ENCODE assay signal across 8 cellular contexts in the genomic region with DNA sequence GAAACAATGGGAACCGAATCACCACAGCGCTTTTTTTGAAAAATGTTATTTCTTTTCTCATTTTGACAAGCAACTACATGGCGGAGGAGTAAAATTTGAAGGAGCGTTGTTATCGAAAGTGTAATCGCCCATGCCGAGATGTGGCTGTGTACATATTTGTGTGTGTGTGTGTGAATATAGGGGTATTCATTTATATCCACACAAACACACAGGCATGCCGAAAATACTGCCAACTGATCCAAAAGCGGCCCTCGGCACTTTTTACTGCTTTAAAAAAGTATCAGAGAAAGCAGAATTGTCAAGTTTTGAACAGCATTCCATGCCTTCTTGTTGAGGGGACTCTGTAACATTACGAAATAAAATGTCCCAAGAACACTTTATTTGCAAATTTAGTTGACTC. TPM values are rescaled to one million over a fixed set of nuclear protein-coding genes. Genes with fewer than 3 reads are reported as not detected.
DNase-seq lines count a peak whose midpoint lies in the region; ATAC-seq and TF ChIP-seq lines count a peak whose summit lies in the region.

No MANE protein-coding gene starts in this region.

- no peak overlapping the region for H3K9ac ChIP-seq in rectal smooth muscle tissue (ENCODE audit: low read length)

- peaks cover 1% of the 10 kb centered on the region for H3K27me3 Mint-ChIP-seq in GM23338 (ENCODE audit: insufficient read depth, low read depth, poor library complexity)

- H3K27me3 ChIP-seq in GM23338 (ENCODE audit: insufficient read depth), result no peaks in the 10 kb centered on the region
- no peaks in the 10 kb centered on the region for H3K27me3 ChIP-seq in rectal smooth muscle tissue (ENCODE audit: control insufficient read depth, insufficient read depth, low read length)

- no peaks in the 10 kb centered on the region for H3K36me3 ChIP-seq in GM23338 (ENCODE audit: insufficient read depth)
- no peaks in the 10 kb centered on the region for H3K36me3 ChIP-seq in rectal smooth muscle tissue (ENCODE audit: control insufficient read depth, insufficient read depth, low read length)

- no peaks in the 10 kb centered on the region; the same call in 2 of the 3 replicates for H3K9me3 Mint-ChIP-seq in GM23338

- DNase-seq in GM23338 (ENCODE audit: low spot score) (no peak), RPMI8226 (peak; percentile 44), fibroblast of peridontal ligament (ENCODE audit: extremely low read depth) (peak; percentile 38), HPDE6-E6E7 (ENCODE audit: extremely low spot score) (no peak), dedifferentiated amniotic fluid mesenchymal stem cell (ENCODE audit: extremely low spot score) (no peak), GM13976 (ENCODE audit: low spot score) (no peak), middle frontal gyrus (ENCODE audit: extremely low spot score, low spot score) (no peak)

- H3K4me1 ChIP-seq in GM23338 (ENCODE audit: insufficient read depth), result peaks cover 46% of the 10 kb centered on the region
- H3K4me1 ChIP-seq in rectal smooth muscle tissue (ENCODE audit: control insufficient read depth, insufficient read depth, low read length), result no peaks in the 10 kb centered on the region

- in situ Hi-C loops in GM13976 (cut with MboI; ENCODE audit: low sequenced_read_pairs, unreplicated experiment), result no loop called here

- no peaks in the 10 kb centered on the region for H3K9me2 ChIP-seq in GM23338 (ENCODE audit: insufficient read depth)

- H3K4me1 Mint-ChIP-seq in GM23338, result peaks cover 49% of the 10 kb centered on the region

- peak overlapping the region; percentile 95 for H3K27ac Mint-ChIP-seq in GM23338

- H2AFZ ChIP-seq in GM23338, result no peak overlapping the region

- H3K79me2 ChIP-seq in GM23338 (replicated peaks; ENCODE audit: insufficient read depth), result peaks cover 53% of the 10 kb centered on the region

- ATAC-seq in GM23338, result no peak

- H3K27ac ChIP-seq in GM23338 (ENCODE audit: low read depth), result peak overlapping the region; percentile 90
- H3K27ac ChIP-seq in rectal smooth muscle tissue (ENCODE audit: low read depth, low read length), result peak overlapping the region; percentile 85

- peaks cover 4% of the 10 kb centered on the region; the same call in 1 of the 2 replicates for H3F3A ChIP-seq in GM23338 (replicated peaks; ENCODE audit: low read depth)

- peak overlapping the region; percentile 99 for H3K4me3 Mint-ChIP-seq in GM23338

- peaks cover 3% of the 10 kb centered on the region; the same call in 1 of the 2 replicates for H4K20me1 ChIP-seq in GM23338 (replicated peaks; ENCODE audit: insufficient read depth)

- peak overlapping the region; percentile 80 for H3K4me2 ChIP-seq in GM23338

- no peak for TF ChIP-seq CTCF in GM23338 (conservative IDR thresholded peaks at IDR 0.05; ENCODE audit: low read depth in 2 of 2)
- TF ChIP-seq CTCF in GM13976 (IDR thresholded peaks at IDR 0.05; ENCODE audit: borderline replicate concordance, control extremely low read depth, extremely low read depth, insufficient read depth, missing control alignments), result no peak

- H3K4me3 ChIP-seq in GM23338 (peak overlapping the region; percentile 81), rectal smooth muscle tissue (ENCODE audit: low read length) (peak overlapping the region; percentile 83)

- peaks cover 18% of the 10 kb centered on the region; the same call in 2 of the 3 replicates for H3K36me3 Mint-ChIP-seq in GM23338 (ENCODE audit: low read depth)

TF ChIP-seq in GM23338, 12 proteins besides CTCF, POLR2A, EP300 and RAD21 (continues in another document):
- TF ChIP-seq JUNB (IDR thresholded peaks at IDR 0.05; ENCODE audit: unreplicated experiment) (no peak), POLR2AphosphoS5 (IDR thresholded peaks at IDR 0.05; ENCODE audit: low read depth) (no peak), CREB1 (CRISPR knock-in tag; IDR thresholded peaks at IDR 0.05; ENCODE audit: low read depth) (no peak), NANOG (IDR thresholded peaks at IDR 0.05; ENCODE audit: borderline replicate concordance) (no peak), STAT1 (IDR thresholded peaks at IDR 0.05; ENCODE audit: unreplicated experiment) (no peak), ZNF114 (CRISPR knock-in tag; IDR thresholded peaks at IDR 0.05) (no peak), EZH2phosphoT487 (IDR thresholded peaks at IDR 0.05; ENCODE audit: unreplicated experiment) (no peak)
- TF ChIP-seq, protein P1, sequence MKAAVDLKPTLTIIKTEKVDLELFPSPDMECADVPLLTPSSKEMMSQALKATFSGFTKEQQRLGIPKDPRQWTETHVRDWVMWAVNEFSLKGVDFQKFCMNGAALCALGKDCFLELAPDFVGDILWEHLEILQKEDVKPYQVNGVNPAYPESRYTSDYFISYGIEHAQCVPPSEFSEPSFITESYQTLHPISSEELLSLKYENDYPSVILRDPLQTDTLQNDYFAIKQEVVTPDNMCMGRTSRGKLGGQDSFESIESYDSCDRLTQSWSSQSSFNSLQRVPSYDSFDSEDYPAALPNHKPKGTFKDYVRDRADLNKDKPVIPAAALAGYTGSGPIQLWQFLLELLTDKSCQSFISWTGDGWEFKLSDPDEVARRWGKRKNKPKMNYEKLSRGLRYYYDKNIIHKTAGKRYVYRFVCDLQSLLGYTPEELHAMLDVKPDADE (IDR thresholded peaks at IDR 0.05), result no peak
- TF ChIP-seq, protein P2, sequence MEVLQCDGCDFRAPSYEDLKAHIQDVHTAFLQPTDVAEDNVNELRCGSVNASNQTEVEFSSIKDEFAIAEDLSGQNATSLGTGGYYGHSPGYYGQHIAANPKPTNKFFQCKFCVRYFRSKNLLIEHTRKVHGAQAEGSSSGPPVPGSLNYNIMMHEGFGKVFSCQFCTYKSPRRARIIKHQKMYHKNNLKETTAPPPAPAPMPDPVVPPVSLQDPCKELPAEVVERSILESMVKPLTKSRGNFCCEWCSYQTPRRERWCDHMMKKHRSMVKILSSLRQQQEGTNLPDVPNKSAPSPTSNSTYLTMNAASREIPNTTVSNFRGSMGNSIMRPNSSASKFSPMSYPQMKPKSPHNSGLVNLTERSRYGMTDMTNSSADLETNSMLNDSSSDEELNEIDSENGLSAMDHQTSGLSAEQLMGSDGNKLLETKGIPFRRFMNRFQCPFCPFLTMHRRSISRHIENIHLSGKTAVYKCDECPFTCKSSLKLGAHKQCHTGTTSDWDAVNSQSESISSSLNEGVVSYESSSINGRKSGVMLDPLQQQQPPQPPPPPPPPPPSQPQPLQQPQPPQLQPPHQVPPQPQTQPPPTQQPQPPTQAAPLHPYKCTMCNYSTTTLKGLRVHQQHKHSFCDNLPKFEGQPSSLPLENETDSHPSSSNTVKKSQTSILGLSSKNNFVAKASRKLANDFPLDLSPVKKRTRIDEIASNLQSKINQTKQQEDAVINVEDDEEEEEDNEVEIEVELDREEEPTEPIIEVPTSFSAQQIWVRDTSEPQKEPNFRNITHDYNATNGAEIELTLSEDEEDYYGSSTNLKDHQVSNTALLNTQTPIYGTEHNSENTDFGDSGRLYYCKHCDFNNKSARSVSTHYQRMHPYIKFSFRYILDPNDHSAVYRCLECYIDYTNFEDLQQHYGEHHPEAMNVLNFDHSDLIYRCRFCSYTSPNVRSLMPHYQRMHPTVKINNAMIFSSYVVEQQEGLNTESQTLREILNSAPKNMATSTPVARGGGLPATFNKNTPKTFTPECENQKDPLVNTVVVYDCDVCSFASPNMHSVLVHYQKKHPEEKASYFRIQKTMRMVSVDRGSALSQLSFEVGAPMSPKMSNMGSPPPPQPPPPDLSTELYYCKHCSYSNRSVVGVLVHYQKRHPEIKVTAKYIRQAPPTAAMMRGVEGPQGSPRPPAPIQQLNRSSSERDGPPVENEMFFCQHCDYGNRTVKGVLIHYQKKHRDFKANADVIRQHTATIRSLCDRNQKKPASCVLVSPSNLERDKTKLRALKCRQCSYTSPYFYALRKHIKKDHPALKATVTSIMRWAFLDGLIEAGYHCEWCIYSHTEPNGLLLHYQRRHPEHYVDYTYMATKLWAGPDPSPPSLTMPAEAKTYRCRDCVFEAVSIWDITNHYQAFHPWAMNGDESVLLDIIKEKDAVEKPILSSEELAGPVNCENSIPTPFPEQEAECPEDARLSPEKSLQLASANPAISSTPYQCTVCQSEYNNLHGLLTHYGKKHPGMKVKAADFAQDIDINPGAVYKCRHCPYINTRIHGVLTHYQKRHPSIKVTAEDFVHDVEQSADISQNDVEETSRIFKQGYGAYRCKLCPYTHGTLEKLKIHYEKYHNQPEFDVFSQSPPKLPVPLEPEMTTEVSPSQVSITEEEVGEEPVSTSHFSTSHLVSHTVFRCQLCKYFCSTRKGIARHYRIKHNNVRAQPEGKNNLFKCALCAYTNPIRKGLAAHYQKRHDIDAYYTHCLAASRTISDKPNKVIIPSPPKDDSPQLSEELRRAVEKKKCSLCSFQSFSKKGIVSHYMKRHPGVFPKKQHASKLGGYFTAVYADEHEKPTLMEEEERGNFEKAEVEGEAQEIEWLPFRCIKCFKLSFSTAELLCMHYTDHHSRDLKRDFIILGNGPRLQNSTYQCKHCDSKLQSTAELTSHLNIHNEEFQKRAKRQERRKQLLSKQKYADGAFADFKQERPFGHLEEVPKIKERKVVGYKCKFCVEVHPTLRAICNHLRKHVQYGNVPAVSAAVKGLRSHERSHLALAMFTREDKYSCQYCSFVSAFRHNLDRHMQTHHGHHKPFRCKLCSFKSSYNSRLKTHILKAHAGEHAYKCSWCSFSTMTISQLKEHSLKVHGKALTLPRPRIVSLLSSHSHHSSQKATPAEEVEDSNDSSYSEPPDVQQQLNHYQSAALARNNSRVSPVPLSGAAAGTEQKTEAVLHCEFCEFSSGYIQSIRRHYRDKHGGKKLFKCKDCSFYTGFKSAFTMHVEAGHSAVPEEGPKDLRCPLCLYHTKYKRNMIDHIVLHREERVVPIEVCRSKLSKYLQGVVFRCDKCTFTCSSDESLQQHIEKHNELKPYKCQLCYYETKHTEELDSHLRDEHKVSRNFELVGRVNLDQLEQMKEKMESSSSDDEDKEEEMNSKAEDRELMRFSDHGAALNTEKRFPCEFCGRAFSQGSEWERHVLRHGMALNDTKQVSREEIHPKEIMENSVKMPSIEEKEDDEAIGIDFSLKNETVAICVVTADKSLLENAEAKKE (CRISPR knock-in tag; IDR thresholded peaks at IDR 0.05), result no peak

RNA-seq across cellular contexts. Expression of a gene that starts 1.1 kb away (rescaled TPM):
- total RNA-seq in GM23338 (2014; rRNA removed; shearing (Covaris generic)), result 84.2 and 104 TPM in 2 replicates
- polyA plus RNA-seq in GM23338 (2016; fragmentation: Nextera tagmentation; extraction: Ambion mirVana), result 39.3 and 40.0 TPM in 2 replicates

Comparison
In these comparisons a context has a peak if more than half of its experiments do, and no peak if none do; other contexts are left out.
1. DNase-seq: peak in RPMI8226 (single experiment) and fibroblast of peridontal ligament (single experiment); none in GM23338 (single experiment), HPDE6-E6E7 (single experiment), dedifferentiated amniotic fluid mesenchymal stem cell (single experiment), GM13976 (single experiment) and middle frontal gyrus (single experiment).